Comparison of ENCODE assay signal across 10 cellular contexts in genomic region chr10:31132681-31133239, GRCh38.
DNase-seq lines count a peak whose midpoint lies in the region; ATAC-seq, FAIRE-seq and TF ChIP-seq lines count a peak whose summit lies in the region.
"Had no signal": no experiment of that assay in that cellular context is flagged by ENCODE, and none has a peak within 500 bp of the region (broad histone marks: within the 10 kb centered on the region; RNA-seq: fewer than 3 reads in every experiment).

No MANE protein-coding gene starts in this region.

- no CpG with 5 or more reads among the region's 6 CpGs for WGBS in trophoblast cell (ENCODE audit: extremely low coverage, insufficient coverage, insufficient read length)
- 90% methylated on average over 6 of the region's 6 CpGs for WGBS in SK-N-SH (ENCODE audit: low lambda C conversion rate)
- 90 to 91% methylated on average over 6 of the region's 6 CpGs for WGBS in pancreas, 2 donors
- WGBS in GM23248 (ENCODE audit: low coverage in 1 of 2, low lambda C conversion rate in 2 of 2, missing lambda C conversion rate in 2 of 2), 2 experiments: 91 to 96% methylated on average over 6 of the region's 6 CpGs

- no peak overlapping the region for H3K23ac ChIP-seq in trophoblast cell (ENCODE audit: low read length)

- no peak overlapping the region for H2BK120ac ChIP-seq in trophoblast cell (ENCODE audit: insufficient read depth, low read length, poor library complexity)

- H4K12ac ChIP-seq in trophoblast cell (ENCODE audit: low read depth, low read length): no peak overlapping the region

- H2AFZ ChIP-seq in Loucy (ENCODE audit: low read length) (no peak overlapping the region), trophoblast cell (ENCODE audit: insufficient read depth, low read length, poor library complexity) (no peak overlapping the region), SK-N-SH (ENCODE audit: low read depth) (no peak overlapping the region), GM23248 (no peak overlapping the region)

- H3K36me3 Mint-ChIP-seq in CD8-positive, alpha-beta T cell: no peaks in the 10 kb centered on the region

- H3K9me3 Mint-ChIP-seq in CD8-positive, alpha-beta T cell: no peaks in the 10 kb centered on the region

- no peak overlapping the region for H3K27ac ChIP-seq in CD8-positive, alpha-beta T cell (ENCODE audit: low read depth, low read length)
- peak overlapping the region in 54 of 59 donors; percentile 33 to 98 (median 93) for H3K27ac ChIP-seq in dorsolateral prefrontal cortex
- no peak overlapping the region for H3K27ac ChIP-seq in trophoblast cell (ENCODE audit: low read depth, low read length)
- H3K27ac ChIP-seq in SK-N-SH (ENCODE audit: low read depth in 2 of 2, low read length in 1 of 2): peak overlapping the region in 1 of 2 experiments; percentile 74; a peak in 2 of 4 replicates
- peak overlapping the region in 1 of 4 donors; percentile 75 for H3K27ac ChIP-seq in pancreas
- H3K27ac ChIP-seq in GM23248: no peak overlapping the region

- H4K20me1 ChIP-seq in Loucy (ENCODE audit: insufficient read depth, low read length, poor library complexity, severe bottlenecking) (no peaks in the 10 kb centered on the region), SK-N-SH (ENCODE audit: insufficient read depth) (no peaks in the 10 kb centered on the region), GM23248 (ENCODE audit: insufficient read depth) (no peaks in the 10 kb centered on the region)

- no peak overlapping the region for H2BK12ac ChIP-seq in trophoblast cell (ENCODE audit: low read length)

- H3K4me2 ChIP-seq in Loucy (ENCODE audit: low read depth, low read length, poor library complexity, severe bottlenecking) (no peak overlapping the region), trophoblast cell (ENCODE audit: low read length) (no peak overlapping the region), SK-N-SH (no peak overlapping the region), GM23248 (ENCODE audit: unreplicated experiment) (no peak overlapping the region)

- FAIRE-seq in pancreas (lab: Jason Lieb, UNC): no peak

- TF ChIP-seq EP300 in SK-N-SH (IDR thresholded peaks at IDR 0.05; ENCODE audit: borderline replicate concordance in 1 of 2, low read depth in 1 of 2, low read length in 1 of 2): no peak

- peaks cover 37% of the 10 kb centered on the region for H3K4me1 Mint-ChIP-seq in CD8-positive, alpha-beta T cell (ENCODE audit: low read depth)

- H3K9me2 ChIP-seq in Loucy (replicated peaks; ENCODE audit: low read depth, low read length): no peaks in the 10 kb centered on the region
- no peaks in the 10 kb centered on the region for H3K9me2 ChIP-seq in SK-N-SH
- no peaks in the 10 kb centered on the region for H3K9me2 ChIP-seq in GM23248 (ENCODE audit: insufficient read depth)

- ATAC-seq in CD8-positive, alpha-beta T cell: no peak
- no peak for ATAC-seq in pancreas

- H3K9ac ChIP-seq in Loucy (ENCODE audit: low read depth, low read length, poor library complexity, severe bottlenecking): peak overlapping the region; percentile 38
- H3K9ac ChIP-seq in trophoblast cell (ENCODE audit: low read length): no peak overlapping the region
- no peak overlapping the region for H3K9ac ChIP-seq in SK-N-SH
- H3K9ac ChIP-seq in GM23248: no peak overlapping the region

- H3K4ac ChIP-seq in trophoblast cell (ENCODE audit: low read depth, low read length): no peak overlapping the region

- no peak overlapping the region for H3K27ac Mint-ChIP-seq in CD8-positive, alpha-beta T cell

- no peaks in the 10 kb centered on the region for H3K79me2 ChIP-seq in Loucy (ENCODE audit: insufficient read depth, low read length)
- no peaks in the 10 kb centered on the region for H3K79me2 ChIP-seq in trophoblast cell (ENCODE audit: control insufficient read depth, insufficient read depth, low read length, poor library complexity)
- H3K79me2 ChIP-seq in SK-N-SH (ENCODE audit: insufficient read depth): no peaks in the 10 kb centered on the region
- H3K79me2 ChIP-seq in GM23248 (ENCODE audit: insufficient read depth): no peaks in the 10 kb centered on the region

- no peaks in the 10 kb centered on the region for H3K27me3 ChIP-seq in CD8-positive, alpha-beta T cell (ENCODE audit: insufficient read depth, low read length)
- H3K27me3 ChIP-seq in Loucy (ENCODE audit: insufficient read depth, low read length, poor library complexity, severe bottlenecking) (no peaks in the 10 kb centered on the region), dorsolateral prefrontal cortex (no peaks in the 10 kb centered on the region), trophoblast cell (ENCODE audit: insufficient read depth, low read length) (no peaks in the 10 kb centered on the region), SK-N-SH (ENCODE audit: insufficient read depth) (no peaks in the 10 kb centered on the region), pancreas (no peaks in the 10 kb centered on the region), GM23248 (replicated peaks; ENCODE audit: insufficient read depth) (no peaks in the 10 kb centered on the region)

- H2AK5ac ChIP-seq in trophoblast cell (ENCODE audit: low read length): no peak overlapping the region

- peaks cover 10% of the 10 kb centered on the region for H3K79me1 ChIP-seq in trophoblast cell (ENCODE audit: low read length)

- POLR2A ChIA-PET in CD8-positive, alpha-beta T cell (lab: Charles Lee): interaction anchor here (1.6 kb wide), 1 partner anchor 185 kb away, joined by 5 read pairs; no protein-coding TSS in a partner anchor
- POLR2A ChIA-PET in SK-N-SH (lab: Yijun Ruan, JAX): no interaction called here

- no peak overlapping the region for H2BK5ac ChIP-seq in trophoblast cell (ENCODE audit: low read depth, low read length, poor library complexity)

- H3K4me1 ChIP-seq in CD8-positive, alpha-beta T cell (ENCODE audit: insufficient read depth, low read length): peaks cover 32% of the 10 kb centered on the region
- peaks cover 34% of the 10 kb centered on the region for H3K4me1 ChIP-seq in Loucy (ENCODE audit: insufficient read depth, low read length, poor library complexity, severe bottlenecking)
- H3K4me1 ChIP-seq in trophoblast cell (ENCODE audit: control insufficient read depth in 1 of 2, insufficient read depth in 2 of 2, low read length in 2 of 2): peaks cover 8 to 15% of the 10 kb centered on the region in 2 experiments
- peaks cover 8 to 18% of the 10 kb centered on the region in 2 experiments; a peak in 2 of 4 replicates for H3K4me1 ChIP-seq in SK-N-SH (ENCODE audit: control insufficient read depth in 1 of 2, insufficient read depth in 2 of 2, low read depth in 1 of 2, low read length in 1 of 2)
- H3K4me1 ChIP-seq in pancreas: peaks cover 0 to 5% (median 0%) of the 10 kb centered on the region in 3 donors
- peaks cover 25% of the 10 kb centered on the region for H3K4me1 ChIP-seq in GM23248 (ENCODE audit: insufficient read depth)

- no peak overlapping the region for H3K14ac ChIP-seq in trophoblast cell (ENCODE audit: low read length)

- H3F3A ChIP-seq in Loucy (ENCODE audit: low read depth) (no peaks in the 10 kb centered on the region), SK-N-SH (replicated peaks; ENCODE audit: insufficient read depth) (no peaks in the 10 kb centered on the region), GM23248 (ENCODE audit: insufficient read depth) (peaks cover 21% of the 10 kb centered on the region; the same call in 1 of the 2 replicates)

- H3K36me3 ChIP-seq in CD8-positive, alpha-beta T cell (ENCODE audit: insufficient read depth, low read length): no peaks in the 10 kb centered on the region
- H3K36me3 ChIP-seq in Loucy (ENCODE audit: insufficient read depth, low read length) (no peaks in the 10 kb centered on the region), trophoblast cell (ENCODE audit: control insufficient read depth in 1 of 2, insufficient read depth in 2 of 2, low read length in 2 of 2) (no peaks in the 10 kb centered on the region), SK-N-SH (replicated peaks in 1 of 2; ENCODE audit: control insufficient read depth in 1 of 2, insufficient read depth in 2 of 2, low read length in 1 of 2) (no peaks in the 10 kb centered on the region), pancreas (no peaks in the 10 kb centered on the region), GM23248 (ENCODE audit: low read depth) (no peaks in the 10 kb centered on the region)

- CTCF ChIA-PET in CD8-positive, alpha-beta T cell (lab: Charles Lee): interaction anchor here (1.2 kb wide), 1 partner anchor 127 kb away, joined by 3 read pairs; no protein-coding TSS in a partner anchor
- CTCF ChIA-PET in SK-N-SH (lab: Yijun Ruan, JAX): interaction anchor here (1.0 to 1.4 kb wide), 2 partner anchors 36 to 348 kb away, joined by 3 to 6 read pairs; no protein-coding TSS in a partner anchor

- TF ChIP-seq RAD21 in SK-N-SH (IDR thresholded peaks at IDR 0.05; ENCODE audit: low read length): no peak

- intact Hi-C loops in CD8-positive, alpha-beta T cell (cut with DNase I, micrococcal nuclease): loop anchor here (2.0 to 10.0 kb wide), 5 partner anchors 100 to 628 kb away; partner anchors contain the start of genes ZEB1 (in 1 of the 2) and ZNF438 (in 1 of the 2)
- intact Hi-C loops in dorsolateral prefrontal cortex (cut with DNase I) (loop anchor here (5.0 to 10.0 kb wide), 3 partner anchors 100 to 812 kb away; partner anchors contain the start of genes ZNF438 (in 2 of the 2) and ZEB1 (in 1 of the 2)), pancreas (cut with DNase I) (no loop called here)

- no peak for TF ChIP-seq CTCF in CD8-positive, alpha-beta T cell (IDR thresholded peaks at IDR 0.05)
- TF ChIP-seq CTCF in Loucy (conservative IDR thresholded peaks at IDR 0.05; ENCODE audit: low read length) (no peak), dorsolateral prefrontal cortex (IDR thresholded peaks at IDR 0.05 in 54 of 56, conservative IDR thresholded peaks at IDR 0.05 in 2 of 56; ENCODE audit: low read depth in 1 of 56, partially characterized antibody in 56 of 56) (no peak), SK-N-SH (IDR thresholded peaks at IDR 0.05) (no peak), pancreas (IDR thresholded peaks at IDR 0.05) (no peak)

- H4K8ac ChIP-seq in trophoblast cell (ENCODE audit: low read depth, low read length): no peak overlapping the region

- H3K4me3 Mint-ChIP-seq in CD8-positive, alpha-beta T cell: peak overlapping the region; percentile 81

- no peaks in the 10 kb centered on the region for H3K9me3 ChIP-seq in CD8-positive, alpha-beta T cell (ENCODE audit: low read length)
- H3K9me3 ChIP-seq in Loucy (ENCODE audit: insufficient read depth, low read depth, low read length): no peaks in the 10 kb centered on the region
- H3K9me3 ChIP-seq in trophoblast cell (ENCODE audit: insufficient read depth, low read depth, low read length): no peaks in the 10 kb centered on the region
- no peaks in the 10 kb centered on the region for H3K9me3 ChIP-seq in SK-N-SH
- no peaks in the 10 kb centered on the region for H3K9me3 ChIP-seq in pancreas
- H3K9me3 ChIP-seq in GM23248 (ENCODE audit: low read depth): no peaks in the 10 kb centered on the region

- peak overlapping the region; percentile 53 for H4K91ac ChIP-seq in trophoblast cell (ENCODE audit: low read depth, low read length)

- H3K18ac ChIP-seq in trophoblast cell (ENCODE audit: low read length): no peak overlapping the region

- H3K4me3 ChIP-seq in CD8-positive, alpha-beta T cell (ENCODE audit: low read depth, low read length): no peak overlapping the region
- H3K4me3 ChIP-seq in Loucy (ENCODE audit: low read length, poor library complexity, severe bottlenecking) (no peak overlapping the region), dorsolateral prefrontal cortex (no peak overlapping the region), trophoblast cell (ENCODE audit: low read depth, low read length) (no peak overlapping the region), SK-N-SH (ENCODE audit: low read depth in 2 of 2, low read length in 1 of 2) (no peak overlapping the region), pancreas (no peak overlapping the region), GM23248 (no peak overlapping the region)

- in situ Hi-C loops in GM23248 (cut with MboI): no loop called here

- H3K27me3 Mint-ChIP-seq in CD8-positive, alpha-beta T cell (ENCODE audit: low read depth): no peaks in the 10 kb centered on the region

- no peak for DNase-seq in CD8-positive, alpha-beta T cell
- no peak for DNase-seq in dorsolateral prefrontal cortex
- DNase-seq in trophoblast cell: no peak
- no peak for DNase-seq in SK-N-SH
- DNase-seq in NCI-H226: no peak
- DNase-seq in pancreas: no peak
- DNase-seq in GM23248: no peak
- DNase-seq: DMS 273 treated with DMSO at 0.1 percent for 48 hours, NCI-H1930 had no signal

Comparison
In these comparisons a context has a peak if more than half of its experiments do, and no peak if none do; other contexts are left out.
1. H3K27ac ChIP-seq: peak in dorsolateral prefrontal cortex (54 of 59); none in CD8-positive, alpha-beta T cell (single experiment), trophoblast cell (single experiment) and GM23248 (single experiment).
2. intact Hi-C loops: an anchor here in CD8-positive, alpha-beta T cell (2.0 to 10.0 kb wide) and dorsolateral prefrontal cortex (5.0 to 10.0 kb wide); none called in pancreas.